Comparison of ENCODE assay signal across 19 cellular contexts in the genomic region with DNA sequence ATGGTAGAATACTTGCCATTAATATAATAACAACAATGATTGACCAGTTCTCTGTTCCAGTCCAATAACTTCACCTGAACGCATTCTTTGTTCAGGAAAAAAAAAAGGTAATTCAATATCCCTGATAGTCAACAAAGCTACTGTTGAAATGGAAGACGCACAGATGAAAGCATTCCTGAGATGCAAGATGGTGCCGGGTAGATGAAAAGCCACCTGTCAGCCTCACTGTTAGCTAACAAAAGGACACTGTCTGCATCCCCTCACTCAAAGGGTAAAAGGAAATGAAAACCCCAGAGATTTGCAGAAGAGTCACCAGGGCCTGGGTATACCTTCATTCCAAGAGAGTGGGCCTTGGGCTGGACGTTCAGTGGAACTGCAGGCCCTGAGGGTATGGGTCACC.
A peak's percentile ranks its signal among the peaks of the same experiment; 100 is the strongest.
DNase-seq lines count a peak whose midpoint lies in the region; ATAC-seq, FAIRE-seq and TF ChIP-seq lines count a peak whose summit lies in the region.
"Had no signal": no experiment of that assay in that cellular context is flagged by ENCODE, and none has a peak within 500 bp of the region (broad histone marks: within the 10 kb centered on the region; RNA-seq: fewer than 3 reads in every experiment).

No MANE protein-coding gene starts in this region.

- BruUV-seq in Calu3 (replicated peaks; lab: Mats Ljungman, UMichigan) = no TSS peak

- no peaks in the 10 kb centered on the region for H3K9me3 Mint-ChIP-seq in Calu3 (ENCODE audit: low read depth, unreplicated experiment)
- H3K9me3 Mint-ChIP-seq: HFFc6; T-helper 2 cell treated with Interferon-gamma antibody and Interleukin-4, amounts not matched to agents 5 μg/mL and 100 μg/mL, for 36 hours had no signal

- no peak for FAIRE-seq in frontal cortex (lab: Jason Lieb, UNC)
- FAIRE-seq: D721Med, H1 had no signal

- intact Hi-C loops in sciatic nerve (cut with DNase I) (no loop called here), Calu3 (cut with micrococcal nuclease; ENCODE audit: unreplicated experiment) (no loop called here)

- no peak for ATAC-seq in sciatic nerve

- CTCF ChIA-PET in Calu3 (lab: Charles Lee) = interaction anchor here (0.7 kb wide), 1 partner anchor 11 kb away, joined by 3 read pairs; no protein-coding TSS in a partner anchor

- peaks cover 42% of the 10 kb centered on the region for H3K27me3 Mint-ChIP-seq in Calu3 (ENCODE audit: unreplicated experiment)
- H3K27me3 Mint-ChIP-seq: CD4-positive, CD25-positive, alpha-beta regulatory T cell had no signal

- no peak overlapping the region for H3K27ac Mint-ChIP-seq in Calu3 (ENCODE audit: unreplicated experiment)
- H3K27ac Mint-ChIP-seq: CD4-positive, CD25-positive, alpha-beta regulatory T cell; HFFc6; T-helper 2 cell treated with Interferon-gamma antibody and Interleukin-4, amounts not matched to agents 5 μg/mL and 100 μg/mL, for 36 hours had no signal

- no peaks in the 10 kb centered on the region for H3K4me1 Mint-ChIP-seq in Calu3 (ENCODE audit: low read depth, unreplicated experiment)
- H3K4me1 Mint-ChIP-seq: CD4-positive, CD25-positive, alpha-beta regulatory T cell had no signal

- no peaks in the 10 kb centered on the region for H3K36me3 Mint-ChIP-seq in Calu3 (ENCODE audit: insufficient read depth, unreplicated experiment)
- H3K36me3 Mint-ChIP-seq: CD4-positive, CD25-positive, alpha-beta regulatory T cell had no signal

- no peak overlapping the region for H3K4me3 Mint-ChIP-seq in Calu3 (ENCODE audit: low read depth, unreplicated experiment)
- H3K4me3 Mint-ChIP-seq: CD4-positive, CD25-positive, alpha-beta regulatory T cell; HFFc6; T-helper 2 cell treated with Interferon-gamma antibody and Interleukin-4, amounts not matched to agents 5 μg/mL and 100 μg/mL, for 36 hours had no signal

- DNase-seq in NCI-H510A treated with DMSO at 0.1 percent for 48 hours (lab: John Stamatoyannopoulos, UW) (peak; percentile 26), NCI-H510A (lab: John Stamatoyannopoulos, UW) (no peak), NCI-H1105 (lab: John Stamatoyannopoulos, UW) (peak; percentile 5), NCI-H2196 treated with DMSO at 0.1 percent for 48 hours (lab: John Stamatoyannopoulos, UW; ENCODE audit: unreplicated experiment) (peak; percentile 15), sciatic nerve (ENCODE audit: low spot score) (peak; percentile 10), frontal cortex (ENCODE audit: low spot score in 2 of 2) (no peak), activated gamma-delta T cell (lab: John Stamatoyannopoulos, UW) (no peak), Calu3 (no peak)
- DNase-seq: AML-193; CD4-positive, CD25-positive, alpha-beta regulatory T cell; HFFc6; KG1; MG63; NCI-H1436; OCI-M1; RPMI8226 had no signal

- TF ChIP-seq CTCF in Calu3 (IDR thresholded peaks at IDR 0.05; ENCODE audit: unreplicated experiment) = no peak

Comparison
In these comparisons a context has a peak if more than half of its experiments do, and no peak if none do; other contexts are left out.
1. DNase-seq: peak in NCI-H510A treated with DMSO at 0.1 percent for 48 hours (single experiment), NCI-H1105 (single experiment), NCI-H2196 treated with DMSO at 0.1 percent for 48 hours (single experiment) and sciatic nerve (single experiment); none in NCI-H510A (single experiment), frontal cortex (0 of 2), activated gamma-delta T cell (single experiment) and Calu3 (single experiment).